ENCODE assay signal across 9 cellular contexts in genomic region chr7:139720705-139721231, GRCh38. TPM values are rescaled to one million over a fixed set of nuclear protein-coding genes. Genes with fewer than 3 reads are reported as not detected.
DNase-seq lines count a peak whose midpoint lies in the region; ATAC-seq and TF ChIP-seq lines count a peak whose summit lies in the region.
"Had no signal": no experiment of that assay in that cellular context is flagged by ENCODE, and none has a peak within 500 bp of the region (broad histone marks: within the 10 kb centered on the region; RNA-seq: fewer than 3 reads in every experiment).

No MANE protein-coding gene starts in this region.

- DNase-seq in AG09309 (ENCODE audit: low read depth) = peak; percentile 35
- no peak for DNase-seq in right lobe of liver
- DNase-seq in activated naive CD8-positive, alpha-beta T cell treated with anti-CD3 and anti-CD28 coated beads, Interleukin-2, amount 50 U/mL, for 24 hours = no peak
- no peak for DNase-seq in GM10248 (ENCODE audit: extremely low spot score)
- no peak for DNase-seq in NCI-H526 (lab: John Stamatoyannopoulos, UW)

- no peaks in the 10 kb centered on the region for H3K9me3 Mint-ChIP-seq in activated naive CD8-positive, alpha-beta T cell treated with anti-CD3 and anti-CD28 coated beads, Interleukin-2, amount 50 U/mL, for 24 hours
- H3K9me3 Mint-ChIP-seq: brain had no signal

- H3K27ac Mint-ChIP-seq in activated naive CD8-positive, alpha-beta T cell treated with anti-CD3 and anti-CD28 coated beads, Interleukin-2, amount 50 U/mL, for 24 hours = no peak overlapping the region

- no peaks in the 10 kb centered on the region for H3K27me3 Mint-ChIP-seq in activated naive CD8-positive, alpha-beta T cell treated with anti-CD3 and anti-CD28 coated beads, Interleukin-2, amount 50 U/mL, for 24 hours
- H3K27me3 Mint-ChIP-seq: brain had no signal

- H3K4me1 Mint-ChIP-seq in activated naive CD8-positive, alpha-beta T cell treated with anti-CD3 and anti-CD28 coated beads, Interleukin-2, amount 50 U/mL, for 24 hours = peaks cover 15% of the 10 kb centered on the region
- H3K4me1 Mint-ChIP-seq: brain had no signal

- peaks cover 0 to 13% (median 3%) of the 10 kb centered on the region in 4 donors for H3K36me3 ChIP-seq in right lobe of liver

- CTCF ChIA-PET in GM10248 (lab: Yijun Ruan, JAX) = interaction anchor here (0.9 to 2.1 kb wide), 7 partner anchors 11 to 75 kb away, joined by 3 to 8 read pairs (median 6); no protein-coding TSS in a partner anchor

- peaks cover 2 to 56% (median 27%) of the 10 kb centered on the region in 4 donors for H3K4me1 ChIP-seq in right lobe of liver

- WGBS in right lobe of liver (ENCODE audit: insufficient coverage, low coverage, low lambda C conversion rate, missing lambda C conversion rate) = 33% methylated on average over 11 of the region's 12 CpGs

- H3K27ac ChIP-seq in VCaP = peak overlapping the region; percentile 89
- H3K27ac ChIP-seq in right lobe of liver = peak overlapping the region; percentile 51 to 74 (median 63)

- no peaks in the 10 kb centered on the region for H3K27me3 ChIP-seq in right lobe of liver

- peak; percentile 31 for TF ChIP-seq POLR2A in right lobe of liver (IDR thresholded peaks at IDR 0.05)

- no peak overlapping the region for H3K4me3 ChIP-seq in AG09309 (ENCODE audit: control insufficient read depth, low read depth, low read length)
- H3K4me3 ChIP-seq in right lobe of liver = no peak overlapping the region

- no peak overlapping the region for H3K4me3 Mint-ChIP-seq in activated naive CD8-positive, alpha-beta T cell treated with anti-CD3 and anti-CD28 coated beads, Interleukin-2, amount 50 U/mL, for 24 hours
- H3K4me3 Mint-ChIP-seq: brain had no signal

- H3K9me3 ChIP-seq in right lobe of liver = no peaks in the 10 kb centered on the region

- peak; percentile 66 for ATAC-seq in GM19372 (IDR thresholded peaks at IDR 0.05; ENCODE audit: low read depth, unreplicated experiment)
- ATAC-seq in right lobe of liver = peak; percentile 37 to 70 (median 49)
- ATAC-seq in activated naive CD8-positive, alpha-beta T cell treated with anti-CD3 and anti-CD28 coated beads, Interleukin-2, amount 50 U/mL, for 24 hours = no peak
- ATAC-seq in HG03521 (IDR thresholded peaks at IDR 0.05; ENCODE audit: unreplicated experiment) = no peak

- TF ChIP-seq CTCF in AG09309 (IDR thresholded peaks at IDR 0.05; ENCODE audit: control insufficient read depth, insufficient read depth, low read depth, low read length, missing control alignments) (no peak), VCaP (conservative IDR thresholded peaks at IDR 0.05) (0 out of 2 replicates have a peak, but pooled peaks have one; percentile 13), right lobe of liver (IDR thresholded peaks at IDR 0.05) (no peak), GM10248 (IDR thresholded peaks at IDR 0.05; ENCODE audit: control extremely low read depth, extremely low read depth, low read depth, missing control alignments) (no peak)

- peaks cover 9% of the 10 kb centered on the region for H3K36me3 Mint-ChIP-seq in activated naive CD8-positive, alpha-beta T cell treated with anti-CD3 and anti-CD28 coated beads, Interleukin-2, amount 50 U/mL, for 24 hours (ENCODE audit: low read depth)

- POLR2A ChIA-PET in GM10248 (lab: Yijun Ruan, JAX) = interaction anchor here (0.5 to 0.6 kb wide), 2 partner anchors 110 to 613 kb away, joined by 3 read pairs; no protein-coding TSS in a partner anchor

- intact Hi-C loops in right lobe of liver (cut with DNase I) = no loop called here

RNA-seq across cellular contexts. Expression of gene HIPK2, which starts 57.0 kb away (rescaled TPM):
- total RNA-seq in right lobe of liver = 10 to 100 TPM; 48.5 to 68.0 (median 59.6) TPM

Comparison
In these comparisons a context has a peak if more than half of its experiments do, and no peak if none do; other contexts are left out.
1. ATAC-seq: peak in GM19372 (single experiment) and right lobe of liver (4 of 4); none in activated naive CD8-positive, alpha-beta T cell treated with anti-CD3 and anti-CD28 coated beads, Interleukin-2, amount 50 U/mL, for 24 hours (single experiment) and HG03521 (single experiment).